In genomic region chr21:42411197-42411869, GRCh38 we compare ENCODE assay signal across 12 cellular contexts. TPM values are rescaled to one million over a fixed set of nuclear protein-coding genes. Genes with fewer than 3 reads are reported as not detected.
DNase-seq lines count a peak whose midpoint lies in the region; ATAC-seq and TF ChIP-seq lines count a peak whose summit lies in the region.
"Had no signal": no experiment of that assay in that cellular context is flagged by ENCODE, and none has a peak within 500 bp of the region (broad histone marks: within the 10 kb centered on the region; RNA-seq: fewer than 3 reads in every experiment).

No MANE protein-coding gene starts in this region.

- H3K27ac Mint-ChIP-seq in naive thymus-derived CD4-positive, alpha-beta T cell: no peak overlapping the region

- CTCF ChIA-PET in naive thymus-derived CD4-positive, alpha-beta T cell (lab: Charles Lee): no interaction called here

- DNase-seq in activated effector memory CD4-positive, alpha-beta T cell treated with anti-CD3 and anti-CD28 coated beads, Interleukin-2, amount 50 U/mL, for 16 hours: peak; percentile 72
- DNase-seq in activated effector memory CD4-positive, alpha-beta T cell treated with Interleukin-2 at 50 U/mL for 16 hours: no peak
- DNase-seq in GM20000 (ENCODE audit: low spot score) (no peak), UCSD-AML1 (lab: John Stamatoyannopoulos, UW; ENCODE audit: unreplicated experiment) (peak; percentile 23), T1000 (lab: John Stamatoyannopoulos, UW) (no peak), NCI-H1105 treated with DMSO at 0.1 percent for 48 hours (lab: John Stamatoyannopoulos, UW) (no peak)
- peak in 1 of 9 donors; percentile 20 for DNase-seq in naive thymus-derived CD4-positive, alpha-beta T cell
- DNase-seq: effector CD4-positive, alpha-beta T cell; GOT3; Right ventricle myocardium superior had no signal

- peak; percentile 13 for TF ChIP-seq CTCF in GM20000 (IDR thresholded peaks at IDR 0.05; ENCODE audit: extremely low read depth, missing control alignments)

- peaks cover 41 to 78% (median 68%) of the 10 kb centered on the region in 7 donors for H3K4me1 Mint-ChIP-seq in naive thymus-derived CD4-positive, alpha-beta T cell

- H3K36me3 ChIP-seq in naive thymus-derived CD4-positive, alpha-beta T cell (ENCODE audit: control insufficient read depth in 2 of 3, insufficient read depth in 3 of 3, low read length in 3 of 3): peaks cover 52 to 81% (median 66%) of the 10 kb centered on the region in 3 experiments

- H3K27ac ChIP-seq in naive thymus-derived CD4-positive, alpha-beta T cell (ENCODE audit: low read depth, low read length): peak overlapping the region; percentile 92

- POLR2A ChIA-PET in naive thymus-derived CD4-positive, alpha-beta T cell (lab: Charles Lee): interaction anchor here (2.9 kb wide), 1 partner anchor 11 kb away, joined by 15 read pairs; no protein-coding TSS in a partner anchor

- H3K9me3 ChIP-seq in naive thymus-derived CD4-positive, alpha-beta T cell (ENCODE audit: control insufficient read depth in 2 of 3, low read length in 3 of 3): no peaks in the 10 kb centered on the region

- no peaks in the 10 kb centered on the region for H3K27me3 ChIP-seq in naive thymus-derived CD4-positive, alpha-beta T cell (ENCODE audit: control insufficient read depth in 2 of 2, insufficient read depth in 2 of 2, low read length in 2 of 2)

- ATAC-seq in naive thymus-derived CD4-positive, alpha-beta T cell: no peak
- no peak for ATAC-seq in HG02840 (IDR thresholded peaks at IDR 0.05; ENCODE audit: low FRiP score, unreplicated experiment)

- no peak overlapping the region for H3K4me3 Mint-ChIP-seq in naive thymus-derived CD4-positive, alpha-beta T cell

- H3K36me3 Mint-ChIP-seq in naive thymus-derived CD4-positive, alpha-beta T cell: peaks cover 17 to 50% (median 44%) of the 10 kb centered on the region in 5 donors

- no peak overlapping the region for H3K4me3 ChIP-seq in naive thymus-derived CD4-positive, alpha-beta T cell (ENCODE audit: low read length)

- intact Hi-C loops in naive thymus-derived CD4-positive, alpha-beta T cell (cut with micrococcal nuclease): no loop called here

- no peaks in the 10 kb centered on the region for H3K27me3 Mint-ChIP-seq in naive thymus-derived CD4-positive, alpha-beta T cell

- H3K9me3 Mint-ChIP-seq in naive thymus-derived CD4-positive, alpha-beta T cell: no peaks in the 10 kb centered on the region

- peaks cover 79 to 86% of the 10 kb centered on the region in 2 donors for H3K4me1 ChIP-seq in naive thymus-derived CD4-positive, alpha-beta T cell (ENCODE audit: control insufficient read depth in 2 of 2, insufficient read depth in 2 of 2, low read length in 2 of 2)

RNA-seq across cellular contexts. Expression of gene UBASH3A, which starts 7.6 kb away (rescaled TPM):
- 100 to 1,000 TPM in 1 of 5 experiments, 10 to 100 TPM in 4; 41.9 to 101 (median 91.7) TPM for total RNA-seq in naive thymus-derived CD4-positive, alpha-beta T cell
- 10 to 100 TPM; 57.1 to 99.3 TPM for polyA plus RNA-seq in naive thymus-derived CD4-positive, alpha-beta T cell
- total RNA-seq: Right ventricle myocardium superior had no signal

RNA-seq across cellular contexts. Expression of gene TMPRSS3, which starts 15.5 kb away (rescaled TPM):
- total RNA-seq in naive thymus-derived CD4-positive, alpha-beta T cell: 1 to 10 TPM in 4 of 5 experiments, under 1 TPM in 1; 0.88 to 7.6 (median 1.5) TPM
- polyA plus RNA-seq in naive thymus-derived CD4-positive, alpha-beta T cell: 1 to 10 TPM in 1 of 2 donors, under 1 TPM in 1; 0.11 to 2.9 TPM
- total RNA-seq: Right ventricle myocardium superior had no signal

RNA-seq across cellular contexts. Expression of gene TFF1, which starts 45.0 kb away (rescaled TPM):
- total RNA-seq in naive thymus-derived CD4-positive, alpha-beta T cell: not detected
- polyA plus RNA-seq in naive thymus-derived CD4-positive, alpha-beta T cell: not detected
- total RNA-seq: liver, Right ventricle myocardium superior had no signal
- polyA plus RNA-seq: liver had no signal

Comparison
In these comparisons a context has a peak if more than half of its experiments do, and no peak if none do; other contexts are left out.
1. DNase-seq: peak in activated effector memory CD4-positive, alpha-beta T cell treated with anti-CD3 and anti-CD28 coated beads, Interleukin-2, amount 50 U/mL, for 16 hours (single experiment) and UCSD-AML1 (single experiment); none in activated effector memory CD4-positive, alpha-beta T cell treated with Interleukin-2 at 50 U/mL for 16 hours (single experiment), GM20000 (single experiment), T1000 (single experiment) and NCI-H1105 treated with DMSO at 0.1 percent for 48 hours (single experiment).